Comparison of ENCODE assay signal across 11 cellular contexts in genomic region chr14:81137316-81137715, GRCh38.
DNase-seq lines count a peak whose midpoint lies in the region; ATAC-seq lines count a peak whose summit lies in the region.
"Had no signal": no experiment of that assay in that cellular context is flagged by ENCODE, and none has a peak within 500 bp of the region (broad histone marks: within the 10 kb centered on the region; RNA-seq: fewer than 3 reads in every experiment).

No MANE protein-coding gene starts in this region.

- intact Hi-C loops in Right ventricle myocardium inferior (cut with DNase I) = no loop called here

- DNase-seq in GM03348 (ENCODE audit: low spot score) = peak; percentile 68
- DNase-seq in RKO (ENCODE audit: low spot score) = peak; percentile 52
- DNase-seq in renal cortical epithelial cell (ENCODE audit: low read depth) = peak; percentile 89
- no peak for DNase-seq in Right ventricle myocardium inferior (ENCODE audit: missing footprints)
- no peak for DNase-seq in activated naive CD4-positive, alpha-beta T cell treated with Interleukin-2 at 50 U/mL for 16 hours
- DNase-seq in T-helper 1 cell = no peak
- DNase-seq: DMS53, left cardiac atrium, occipital lobe had no signal

- ATAC-seq in esophagus mucosa = peak; percentile 48
- no peak for ATAC-seq in Right ventricle myocardium inferior
- ATAC-seq in GM21576 (IDR thresholded peaks at IDR 0.05; ENCODE audit: unreplicated experiment) = no peak
- ATAC-seq: left cardiac atrium had no signal

Comparison
In these comparisons a context has a peak if more than half of its experiments do, and no peak if none do; other contexts are left out.
1. DNase-seq: peak in GM03348 (single experiment), RKO (single experiment) and renal cortical epithelial cell (single experiment); none in Right ventricle myocardium inferior (single experiment), activated naive CD4-positive, alpha-beta T cell treated with Interleukin-2 at 50 U/mL for 16 hours (single experiment) and T-helper 1 cell (0 of 5).